Comparison of ENCODE assay signal across 8 cellular contexts in the genomic region with DNA sequence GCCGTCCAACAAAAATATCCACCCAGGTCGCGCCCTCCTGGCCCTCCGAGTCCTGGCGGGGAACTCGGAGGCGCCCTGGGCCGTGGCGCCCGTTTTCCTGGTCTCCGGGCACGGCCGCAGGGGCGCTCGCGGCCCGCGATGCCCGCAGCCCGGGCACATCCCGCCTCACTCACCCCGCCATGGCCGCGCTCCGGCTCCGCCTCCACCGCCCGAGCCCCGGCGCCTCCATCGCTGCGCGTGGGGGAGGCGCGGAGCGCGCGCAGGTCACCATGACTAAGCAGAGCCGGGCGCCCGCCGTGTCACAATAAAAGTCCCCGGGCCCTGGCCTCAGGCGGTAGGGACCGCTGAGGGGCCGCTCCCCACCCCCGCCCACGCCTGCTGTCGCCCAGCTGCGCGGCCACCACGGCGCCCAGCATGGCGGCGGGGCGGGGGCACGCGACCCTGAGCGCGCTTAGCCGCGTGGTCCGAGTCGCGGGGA. TPM values are rescaled to one million over a fixed set of nuclear protein-coding genes. Genes with fewer than 3 reads are reported as not detected.
DNase-seq lines count a peak whose midpoint lies in the region; TF ChIP-seq lines count a peak whose summit lies in the region.

No MANE protein-coding gene starts in this region.

- TF ChIP-seq EP300 in stomach (IDR thresholded peaks at IDR 0.05) = no peak

- H3K9me3 ChIP-seq in HAP-1 = no peaks in the 10 kb centered on the region
- H3K9me3 ChIP-seq in MM.1S (replicated peaks; ENCODE audit: insufficient read depth, low read length) = no peaks in the 10 kb centered on the region
- H3K9me3 ChIP-seq in neural progenitor cell (ENCODE audit: low read depth) = no peaks in the 10 kb centered on the region
- no peaks in the 10 kb centered on the region for H3K9me3 ChIP-seq in stomach

- H3F3A ChIP-seq in MM.1S (ENCODE audit: insufficient read depth, low read length) (peaks cover 24% of the 10 kb centered on the region), neural progenitor cell (ENCODE audit: low read depth) (peaks cover 21% of the 10 kb centered on the region)

- peak overlapping the region; percentile 89 for H3K4me3 Mint-ChIP-seq in neural progenitor cell

- no peaks in the 10 kb centered on the region for H4K20me1 ChIP-seq in MM.1S (ENCODE audit: insufficient read depth, low read length)
- H4K20me1 ChIP-seq in neural progenitor cell (ENCODE audit: low read depth) = no peaks in the 10 kb centered on the region

- H2AFZ ChIP-seq in MM.1S (ENCODE audit: low read length) (peak overlapping the region; percentile 51), neural progenitor cell (replicated peaks) (peak overlapping the region; percentile 78)

- H3K9me3 Mint-ChIP-seq in neural progenitor cell = no peaks in the 10 kb centered on the region

- peaks cover 34% of the 10 kb centered on the region for H3K36me3 ChIP-seq in HAP-1 (replicated peaks)
- H3K36me3 ChIP-seq in MM.1S (replicated peaks; ENCODE audit: insufficient read depth, low read length) = peaks cover 8% of the 10 kb centered on the region; the same call in 1 of the 2 replicates
- no peaks in the 10 kb centered on the region for H3K36me3 ChIP-seq in neural progenitor cell
- H3K36me3 ChIP-seq in stomach = peaks cover 16 to 27% (median 22%) of the 10 kb centered on the region in 4 donors

- peak overlapping the region; percentile 97 for H3K4me3 ChIP-seq in HAP-1
- peak overlapping the region; percentile 95 for H3K4me3 ChIP-seq in MM.1S (ENCODE audit: low read length)
- peak overlapping the region; percentile 82 to 89 for H3K4me3 ChIP-seq in foreskin fibroblast (ENCODE audit: low read depth in 1 of 2, low read length in 2 of 2)
- peak overlapping the region; percentile 91 for H3K4me3 ChIP-seq in neural progenitor cell
- H3K4me3 ChIP-seq in stomach = peak overlapping the region; percentile 67 to 94 (median 80)

- TF ChIP-seq POLR2A in stomach (IDR thresholded peaks at IDR 0.05) = no peak

- DNase-seq in GDM1 (lab: John Stamatoyannopoulos, UW) (peak; percentile 94), HAP-1 (ENCODE audit: low spot score in 2 of 2) (peak; percentile 87 to 97), MM.1S (peak; percentile 94), SIG-M5 (lab: John Stamatoyannopoulos, UW) (peak; percentile 45), activated gamma-delta T cell treated with Interleukin-2 at 50 U/mL for 16 hours (peak; percentile 89), foreskin fibroblast (peak; percentile 91 to 97), neural progenitor cell (ENCODE audit: low spot score) (peak; percentile 94), stomach (peak; percentile 96)

- peaks cover 11% of the 10 kb centered on the region for H3K4me1 ChIP-seq in HAP-1
- peaks cover 19% of the 10 kb centered on the region for H3K4me1 ChIP-seq in MM.1S (ENCODE audit: low read length)
- H3K4me1 ChIP-seq in neural progenitor cell = no peaks in the 10 kb centered on the region
- peaks cover 31 to 61% (median 54%) of the 10 kb centered on the region in 4 donors for H3K4me1 ChIP-seq in stomach

- no peak for TF ChIP-seq CTCF in MM.1S (IDR thresholded peaks at IDR 0.05; ENCODE audit: low read length)
- no peak for TF ChIP-seq CTCF in foreskin fibroblast (IDR thresholded peaks at IDR 0.05; ENCODE audit: low read depth, low read length)
- TF ChIP-seq CTCF in neural progenitor cell (IDR thresholded peaks at IDR 0.05) = peak; percentile 23
- TF ChIP-seq CTCF in stomach (IDR thresholded peaks at IDR 0.05) = no peak

- H3K4me2 ChIP-seq in MM.1S (ENCODE audit: low read depth, low read length) (peak overlapping the region; percentile 96), neural progenitor cell (peak overlapping the region; percentile 96)

- peaks cover 13% of the 10 kb centered on the region for H3K4me1 Mint-ChIP-seq in neural progenitor cell

- peaks cover 9% of the 10 kb centered on the region for H3K27me3 Mint-ChIP-seq in neural progenitor cell (ENCODE audit: insufficient read depth, low read depth)

- peak overlapping the region; percentile 82 for H3K27ac Mint-ChIP-seq in neural progenitor cell

- WGBS in stomach, 5 donors = 0 to 1% (median 0%) methylated on average over 11 to 65 of the region's 65 CpGs

- intact Hi-C loops in stomach (cut with DNase I; ENCODE audit: low total_unique reads) = no loop called here

- H3K9me2 ChIP-seq in MM.1S (replicated peaks; ENCODE audit: insufficient read depth, low read length) = no peaks in the 10 kb centered on the region

- in situ Hi-C loops in HAP-1 (cut with MboI; ENCODE audit: low sequenced_read_pairs) = no loop called here

- H3K79me2 ChIP-seq in MM.1S (ENCODE audit: low read length) = peaks cover 50% of the 10 kb centered on the region
- H3K79me2 ChIP-seq in neural progenitor cell (ENCODE audit: low read depth) = peaks cover 45% of the 10 kb centered on the region

- no peaks in the 10 kb centered on the region for H3K27me3 ChIP-seq in HAP-1 (ENCODE audit: low read depth)
- H3K27me3 ChIP-seq in MM.1S (replicated peaks; ENCODE audit: insufficient read depth, low read length) = no peaks in the 10 kb centered on the region
- H3K27me3 ChIP-seq in neural progenitor cell = peaks cover 12% of the 10 kb centered on the region
- no peaks in the 10 kb centered on the region for H3K27me3 ChIP-seq in stomach

- H3K27ac ChIP-seq in MM.1S (ENCODE audit: low read length) = peak overlapping the region; percentile 79
- no peak overlapping the region for H3K27ac ChIP-seq in neural progenitor cell
- H3K27ac ChIP-seq in stomach = peak overlapping the region; percentile 96 to 99 (median 98)

- peak overlapping the region; percentile 99 for H3K9ac ChIP-seq in MM.1S (ENCODE audit: low read length)
- H3K9ac ChIP-seq in neural progenitor cell = peak overlapping the region; percentile 48

- H3K36me3 Mint-ChIP-seq in neural progenitor cell = peaks cover 15% of the 10 kb centered on the region

RNA-seq across cellular contexts. Expression of a gene that starts 0.6 kb away (rescaled TPM):
- total RNA-seq in neural progenitor cell (ENCODE audit: low replicate concordance) (25.2 and 41.7 TPM in 2 replicates), stomach (10 to 100 TPM; 15.8 to 84.9 (median 24.6) TPM)
- polyA plus RNA-seq in stomach = 10 to 100 TPM; 49.6 to 88.1 (median 52.3) TPM

RNA-seq across cellular contexts. Expression of a gene that starts 14.7 kb away (rescaled TPM):
- total RNA-seq in neural progenitor cell (ENCODE audit: low replicate concordance) (0.15 and 1.1 TPM in 2 replicates), stomach (under 1 TPM in 1 of 5 donors, not detected in 4; 0.73 TPM)
- polyA plus RNA-seq in stomach = 10 to 100 TPM in 1 of 3 donors, under 1 TPM in 1, not detected in 1; 0.19 to 13.3 TPM

RNA-seq across cellular contexts. Expression of a gene that starts 41.1 kb away (rescaled TPM):
- total RNA-seq in neural progenitor cell (ENCODE audit: low replicate concordance) (5.1 and 29.6 TPM in 2 replicates), stomach (100 to 1,000 TPM in 1 of 5 donors, 10 to 100 TPM in 3, 1 to 10 TPM in 1; 2.3 to 336 (median 26.2) TPM)
- 10 to 100 TPM; 26.3 to 48.9 (median 27.2) TPM for polyA plus RNA-seq in stomach

Comparison
In these comparisons a context has a peak if more than half of its experiments do, and no peak if none do; other contexts are left out.
1. DNase-seq: peak in every context shown above with its lines; median percentile 96 in stomach; 94 in GDM1; 94 in MM.1S; 94 in foreskin fibroblast; 94 in neural progenitor cell; 92 in HAP-1; 89 in activated gamma-delta T cell treated with Interleukin-2 at 50 U/mL for 16 hours; 45 in SIG-M5.